In the genomic region with DNA sequence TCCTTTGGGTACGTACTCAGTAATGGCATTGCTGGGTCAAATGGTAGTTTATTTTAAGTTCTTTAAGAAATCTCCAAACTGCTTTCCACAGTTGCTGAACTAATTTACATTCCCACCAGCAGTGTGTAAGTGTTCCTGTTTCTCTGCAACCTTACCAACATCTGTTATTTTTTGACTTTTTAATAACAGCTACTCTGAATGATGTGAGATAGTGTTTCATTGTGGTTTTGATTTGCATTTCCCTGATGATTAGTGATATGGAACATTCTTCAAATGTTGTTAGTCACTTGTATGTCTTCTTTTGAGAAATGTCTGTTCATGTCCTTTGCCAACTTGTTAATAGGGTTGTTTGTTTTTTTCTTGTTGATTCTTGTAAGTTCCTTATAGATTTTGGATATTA, we compare ENCODE assay signal across 20 cellular contexts.
DNase-seq lines count a peak whose midpoint lies in the region; ATAC-seq and TF ChIP-seq lines count a peak whose summit lies in the region.
"Had no signal": no experiment of that assay in that cellular context is flagged by ENCODE, and none has a peak within 500 bp of the region (broad histone marks: within the 10 kb centered on the region; RNA-seq: fewer than 3 reads in every experiment).

No MANE protein-coding gene starts in this region.

- H3K27ac ChIP-seq in left ventricle myocardium inferior (replicated peaks): no peak overlapping the region
- H3K27ac ChIP-seq: C4-2B, SJCRH30 had no signal

- no peak overlapping the region for H3K4me3 ChIP-seq in left ventricle myocardium inferior
- H3K4me3 ChIP-seq: GM23338, SJCRH30 had no signal

- intact Hi-C loops in left ventricle myocardium inferior (cut with micrococcal nuclease): no loop called here

- no peaks in the 10 kb centered on the region for H3K36me3 ChIP-seq in left ventricle myocardium inferior
- H3K36me3 ChIP-seq: SJCRH30 had no signal

- H3K4me1 ChIP-seq in left ventricle myocardium inferior: no peaks in the 10 kb centered on the region
- H3K4me1 ChIP-seq: SJCRH30 had no signal

- no peak for TF ChIP-seq CTCF in left ventricle myocardium inferior (IDR thresholded peaks at IDR 0.05; ENCODE audit: borderline replicate concordance)

- peak; percentile 60 for ATAC-seq in GM18520 (IDR thresholded peaks at IDR 0.05; ENCODE audit: unreplicated experiment)
- peak; percentile 50 for ATAC-seq in HG02610 (IDR thresholded peaks at IDR 0.05; ENCODE audit: unreplicated experiment)
- ATAC-seq: GM23338, HCT116, PC-3 had no signal

- peaks cover under 1% of the 10 kb centered on the region for H3K9me3 ChIP-seq in left ventricle myocardium inferior (replicated peaks)
- H3K9me3 ChIP-seq: SJCRH30 had no signal

- H3K27me3 ChIP-seq in left ventricle myocardium inferior (ENCODE audit: low read depth): peaks cover 6% of the 10 kb centered on the region
- H3K27me3 ChIP-seq: SJCRH30 had no signal

- DNase-seq in DMS 273 (lab: John Stamatoyannopoulos, UW; ENCODE audit: unreplicated experiment) (peak; percentile 54), NAMALWA (ENCODE audit: low spot score) (peak; percentile 42), DMS53 treated with DMSO at 0.1 percent for 48 hours (lab: John Stamatoyannopoulos, UW; ENCODE audit: unreplicated experiment) (no peak), left ventricle myocardium inferior (no peak)
- DNase-seq in effector CD8-positive, alpha-beta T cell (lab: John Stamatoyannopoulos, UW): no peak
- DNase-seq: DMS153, IMR-90, Karpas-422, MM.1S, NCI-H1105, NCI-H1694 treated with DMSO at 0.1 percent for 48 hours, NCI-H510A treated with DMSO at 0.1 percent for 48 hours, NCI-H82, PC-3, SJCRH30 had no signal

Comparison
In these comparisons a context has a peak if more than half of its experiments do, and no peak if none do; other contexts are left out.
1. DNase-seq: peak in DMS 273 (single experiment) and NAMALWA (single experiment); none in DMS53 treated with DMSO at 0.1 percent for 48 hours (single experiment), left ventricle myocardium inferior (single experiment) and effector CD8-positive, alpha-beta T cell (single experiment).